Comparison of ENCODE assay signal across 8 cellular contexts in the genomic region with DNA sequence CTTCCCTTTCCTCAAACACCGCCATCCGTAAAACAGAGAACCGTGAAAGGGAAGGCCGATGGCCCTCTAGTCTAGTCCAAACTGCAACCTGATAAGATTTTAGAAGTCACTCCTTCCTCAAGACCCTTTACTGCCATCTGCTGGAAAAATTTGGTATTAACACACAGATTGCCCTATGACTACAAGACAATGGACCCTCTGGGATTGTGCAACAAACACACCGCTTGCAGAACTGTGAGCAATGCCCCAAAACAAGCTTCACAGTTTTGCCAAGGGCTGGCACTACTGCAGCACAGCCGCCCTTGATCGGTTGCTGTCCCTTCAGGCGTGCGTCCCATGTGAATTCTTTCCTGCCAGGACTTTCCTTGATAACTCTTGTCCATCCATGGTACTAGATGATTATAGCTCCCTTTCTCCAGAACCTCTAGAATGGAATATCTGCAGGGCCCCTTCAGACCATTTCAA. TPM values are rescaled to one million over a fixed set of nuclear protein-coding genes. Genes with fewer than 3 reads are reported as not detected.
DNase-seq lines count a peak whose midpoint lies in the region; ATAC-seq, FAIRE-seq and TF ChIP-seq lines count a peak whose summit lies in the region.

No MANE protein-coding gene starts in this region.

- H3K27ac ChIP-seq in suprapubic skin: no peak overlapping the region

- no peak for TF ChIP-seq POLR2A in suprapubic skin (IDR thresholded peaks at IDR 0.05)

- no peak for TF ChIP-seq EP300 in suprapubic skin (IDR thresholded peaks at IDR 0.05)

- H3K27ac Mint-ChIP-seq in memory B cell: no peak overlapping the region

- no peaks in the 10 kb centered on the region for H3K36me3 Mint-ChIP-seq in memory B cell

- peaks cover 4% of the 10 kb centered on the region for H3K4me1 Mint-ChIP-seq in memory B cell

- ATAC-seq in GM19452 (IDR thresholded peaks at IDR 0.05; ENCODE audit: unreplicated experiment) (peak; percentile 91), HG03457 (IDR thresholded peaks at IDR 0.05; ENCODE audit: unreplicated experiment) (peak; percentile 80), memory B cell (ENCODE audit: low read depth) (peak; percentile 80)

- peaks cover 2% of the 10 kb centered on the region for H3K4me1 ChIP-seq in suprapubic skin

- H3K9me3 Mint-ChIP-seq in memory B cell: no peaks in the 10 kb centered on the region

- no peak overlapping the region for H3K4me3 Mint-ChIP-seq in memory B cell

- TF ChIP-seq CTCF in D721Med (IDR thresholded peaks at IDR 0.05; ENCODE audit: insufficient read depth, missing control alignments) (peak; percentile 64), WI38 (IDR thresholded peaks at IDR 0.05; ENCODE audit: low read depth, low read length) (peak; percentile 62), suprapubic skin (IDR thresholded peaks at IDR 0.05) (peak; percentile 68 to 77)

- H3K27me3 Mint-ChIP-seq in memory B cell: peaks cover 10% of the 10 kb centered on the region

- H3K9me3 ChIP-seq in suprapubic skin: no peaks in the 10 kb centered on the region

- DNase-seq in D721Med (ENCODE audit: insufficient read length, low spot score): no peak
- peak; percentile 73 for DNase-seq in NCI-H345 treated with DMSO at 0.1 percent for 48 hours (lab: John Stamatoyannopoulos, UW; ENCODE audit: unreplicated experiment)
- DNase-seq in ecto neural progenitor cell (ENCODE audit: low spot score): peak; percentile 68
- peak; percentile 67 to 82 for DNase-seq in memory B cell (ENCODE audit: low spot score in 2 of 2)
- DNase-seq in suprapubic skin (ENCODE audit: low spot score in 2 of 2): peak in 1 of 2 donors; percentile 68

- H3K27me3 ChIP-seq in suprapubic skin: peaks cover 6% of the 10 kb centered on the region

- FAIRE-seq in D721Med (lab: Jason Lieb, UNC): peak; percentile 53

- 16% methylated on average over 9 of the region's 9 CpGs for WGBS in suprapubic skin

- H3K36me3 ChIP-seq in suprapubic skin: no peaks in the 10 kb centered on the region

- no peak overlapping the region for H3K4me3 ChIP-seq in WI38 (ENCODE audit: low read depth, low read length)
- no peak overlapping the region for H3K4me3 ChIP-seq in suprapubic skin

RNA-seq across cellular contexts. Expression of gene LLPH, which starts 23.1 kb away (rescaled TPM):
- 1 to 10 TPM; 6.4 to 8.3 (median 6.7) TPM for total RNA-seq in suprapubic skin
